In the genomic region with DNA sequence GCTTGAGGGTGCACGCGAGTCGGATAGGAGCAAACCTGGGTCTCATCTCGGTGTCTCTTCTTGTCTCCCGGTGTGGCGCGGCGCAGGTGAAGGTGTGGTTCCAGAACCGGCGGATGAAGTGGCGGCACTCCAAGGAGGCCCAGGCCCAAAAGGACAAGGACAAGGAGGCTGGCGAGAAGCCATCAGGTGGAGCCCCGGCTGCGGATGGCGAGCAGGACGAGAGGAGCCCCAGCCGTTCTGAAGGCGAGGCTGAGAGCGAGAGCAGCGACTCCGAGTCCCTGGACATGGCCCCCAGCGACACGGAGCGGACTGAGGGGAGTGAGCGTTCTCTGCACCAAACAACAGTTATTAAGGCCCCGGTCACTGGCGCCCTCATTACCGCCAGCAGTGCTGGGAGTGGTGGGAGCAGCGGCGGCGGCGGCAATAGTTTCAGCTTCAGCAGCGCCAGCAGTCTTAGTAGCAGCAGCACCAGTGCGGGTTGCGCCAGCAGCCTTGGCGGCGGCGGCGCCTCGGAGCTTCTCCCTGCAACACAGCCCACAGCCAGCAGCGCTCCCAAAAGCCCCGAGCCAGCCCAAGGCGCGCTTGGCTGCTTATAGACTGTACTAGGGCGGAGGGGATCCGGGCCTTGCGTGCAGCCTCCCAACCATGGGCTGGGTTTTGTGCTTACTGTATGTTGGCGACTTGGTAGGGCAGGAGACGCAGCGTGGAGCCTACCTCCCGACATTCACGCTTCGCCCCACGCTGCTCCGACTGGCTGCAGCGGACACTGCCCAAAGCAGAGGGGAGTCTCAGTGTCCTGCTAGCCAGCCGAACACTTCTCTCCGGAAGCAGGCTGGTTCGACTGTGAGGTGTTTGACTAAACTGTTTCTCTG, we compare ENCODE assay signal across 16 cellular contexts. TPM values are rescaled to one million over a fixed set of nuclear protein-coding genes. Genes with fewer than 3 reads are reported as not detected.
A peak's percentile ranks its signal among the peaks of the same experiment; 100 is the strongest.
DNase-seq lines count a peak whose midpoint lies in the region; TF ChIP-seq lines count a peak whose summit lies in the region.
"Had no signal": no experiment of that assay in that cellular context is flagged by ENCODE, and none has a peak within 500 bp of the region (broad histone marks: within the 10 kb centered on the region; RNA-seq: fewer than 3 reads in every experiment).

No MANE protein-coding gene starts in this region.

- H3K36me3 Mint-ChIP-seq in endothelial cell (ENCODE audit: low read depth, unreplicated experiment), result no peaks in the 10 kb centered on the region

- peaks cover 51% of the 10 kb centered on the region for H3K27me3 Mint-ChIP-seq in endothelial cell (ENCODE audit: unreplicated experiment)

- no peaks in the 10 kb centered on the region for H3K36me3 ChIP-seq in HUES48 (ENCODE audit: control insufficient read depth, insufficient read depth, low read length)

- H3K9ac ChIP-seq in HUES48 (ENCODE audit: low read depth, low read length), result no peak overlapping the region

- H3K4me3 Mint-ChIP-seq in endothelial cell (ENCODE audit: unreplicated experiment), result peak overlapping the region; percentile 74
- H3K4me3 Mint-ChIP-seq: T-helper 2 cell treated with Interferon-gamma antibody and Interleukin-4, amounts not matched to agents 5 μg/mL and 100 μg/mL, for 36 hours had no signal

- peaks cover 41% of the 10 kb centered on the region for H3K4me1 Mint-ChIP-seq in endothelial cell (ENCODE audit: unreplicated experiment)

- H3K9me3 ChIP-seq in HUES48 (ENCODE audit: control insufficient read depth, insufficient read depth, low read length), result no peaks in the 10 kb centered on the region
- H3K9me3 ChIP-seq: HAP-1 had no signal

- peaks cover 100% of the 10 kb centered on the region for H3K27me3 ChIP-seq in HUES48 (ENCODE audit: control insufficient read depth, insufficient read depth, low read length)

- no peak overlapping the region for H3K27ac ChIP-seq in HUES48 (ENCODE audit: low read depth, low read length)
- H3K27ac ChIP-seq: C4-2B had no signal

- no peak for TF ChIP-seq CTCF in endothelial cell (IDR thresholded peaks at IDR 0.05; ENCODE audit: unreplicated experiment)

- DNase-seq in endothelial cell (ENCODE audit: low spot score) (peak; percentile 71), left kidney (ENCODE audit: low read depth, low spot score) (peak; percentile 92), retina (peak; percentile 92), AG20443 (ENCODE audit: low spot score) (no peak), G401 (ENCODE audit: low spot score) (no peak)
- no peak for DNase-seq in stimulated activated CD4-positive, alpha-beta T cell treated with anti-CD3 and anti-CD28 coated beads, Interleukin-1b, Interleukin-23, amount 100 ng/mL, for 48 hours
- DNase-seq in activated CD4-positive, CD25-positive, alpha-beta regulatory T cell treated with anti-CD3 and anti-CD28 coated beads, Interleukin-2, amount 50 U/mL, for 72 hours, result no peak
- DNase-seq: activated CD4-positive, alpha-beta T cell treated with anti-CD3 and anti-CD28 coated beads, Interleukin-2, amount 50 U/mL, for 48 hours; hippocampal formation; NCI-H1694 treated with DMSO at 0.1 percent for 48 hours; NCI-H82; SHP77 had no signal

- H3K27ac Mint-ChIP-seq in endothelial cell (ENCODE audit: unreplicated experiment), result no peak overlapping the region
- H3K27ac Mint-ChIP-seq: T-helper 2 cell treated with Interferon-gamma antibody and Interleukin-4, amounts not matched to agents 5 μg/mL and 100 μg/mL, for 36 hours had no signal

- H3K4me3 ChIP-seq in HUES48 (ENCODE audit: low read depth, low read length), result peak overlapping the region; percentile 43
- H3K4me3 ChIP-seq: HAP-1 had no signal

- peaks cover 29% of the 10 kb centered on the region for H3K4me1 ChIP-seq in HUES48 (ENCODE audit: control insufficient read depth, insufficient read depth, low read length)
- H3K4me1 ChIP-seq: HAP-1 had no signal

- in situ Hi-C loops in G401 (cut with HindIII; ENCODE audit: low sequenced_read_pairs), result no loop called here

- no peaks in the 10 kb centered on the region for H3K9me3 Mint-ChIP-seq in endothelial cell (ENCODE audit: unreplicated experiment)
- H3K9me3 Mint-ChIP-seq: T-helper 2 cell treated with Interferon-gamma antibody and Interleukin-4, amounts not matched to agents 5 μg/mL and 100 μg/mL, for 36 hours had no signal

RNA-seq across cellular contexts. Expression of a gene that starts 5.1 kb away (rescaled TPM):
- total RNA-seq in endothelial cell (ENCODE audit: unreplicated experiment), result 1.4 TPM
- total RNA-seq in G401 (2014; rRNA removed; shearing (Covaris generic)), result not detected in 2 replicates

Comparison
In these comparisons a context has a peak if more than half of its experiments do, and no peak if none do; other contexts are left out.
1. DNase-seq: peak in endothelial cell (single experiment), left kidney (single experiment) and retina (single experiment); none in AG20443 (single experiment), stimulated activated CD4-positive, alpha-beta T cell treated with anti-CD3 and anti-CD28 coated beads, Interleukin-1b, Interleukin-23, amount 100 ng/mL, for 48 hours (single experiment), activated CD4-positive, CD25-positive, alpha-beta regulatory T cell treated with anti-CD3 and anti-CD28 coated beads, Interleukin-2, amount 50 U/mL, for 72 hours (single experiment) and G401 (single experiment).